In genomic region chr7:131020759-131021219, GRCh38 we compare ENCODE assay signal across 11 cellular contexts.
DNase-seq lines count a peak whose midpoint lies in the region; ATAC-seq and TF ChIP-seq lines count a peak whose summit lies in the region.
"Had no signal": no experiment of that assay in that cellular context is flagged by ENCODE, and none has a peak within 500 bp of the region (broad histone marks: within the 10 kb centered on the region; RNA-seq: fewer than 3 reads in every experiment).

No MANE protein-coding gene starts in this region.

- no TSS peak for BruUV-seq in A673 (replicated peaks; lab: Mats Ljungman, UMichigan)

- H3K27me3 Mint-ChIP-seq in activated CD4-positive, alpha-beta memory T cell treated with anti-CD3 and anti-CD28 coated beads, Interleukin-2, amount 10 ng/mL, durations not matched to agents 7 days and 5 days, result no peaks in the 10 kb centered on the region
- peaks cover 2 to 4% (median 2%) of the 10 kb centered on the region in 3 donors for H3K27me3 Mint-ChIP-seq in immature natural killer cell (ENCODE audit: low read depth in 3 of 3)

- peaks cover 7% of the 10 kb centered on the region for H3K9me3 Mint-ChIP-seq in activated CD4-positive, alpha-beta memory T cell treated with anti-CD3 and anti-CD28 coated beads, Interleukin-2, amount 10 ng/mL, durations not matched to agents 7 days and 5 days
- no peaks in the 10 kb centered on the region for H3K9me3 Mint-ChIP-seq in immature natural killer cell
- H3K9me3 Mint-ChIP-seq: H9 had no signal

- peak overlapping the region; percentile 82 for H3K27ac Mint-ChIP-seq in activated CD4-positive, alpha-beta memory T cell treated with anti-CD3 and anti-CD28 coated beads, Interleukin-2, amount 10 ng/mL, durations not matched to agents 7 days and 5 days
- peak overlapping the region in 3 of 6 donors; percentile 14 to 69 (median 29) for H3K27ac Mint-ChIP-seq in immature natural killer cell
- H3K27ac Mint-ChIP-seq: H9 had no signal

- H3K4me3 ChIP-seq in A673 (ENCODE audit: low read depth, low read length, poor library complexity, severe bottlenecking), result no peak overlapping the region
- H3K4me3 ChIP-seq: esophagus muscularis mucosa had no signal

- peaks cover 42% of the 10 kb centered on the region for H3K4me1 ChIP-seq in A673 (ENCODE audit: insufficient read depth, low read length, poor library complexity, severe bottlenecking)

- peak overlapping the region; percentile 72 for H3K27ac ChIP-seq in A673 (ENCODE audit: low read depth, low read length, poor library complexity, severe bottlenecking)
- H3K27ac ChIP-seq: esophagus muscularis mucosa, neutrophil had no signal

- DNase-seq in A673 (ENCODE audit: low spot score) (no peak), immature natural killer cell (no peak), HEK293T (ENCODE audit: extremely low spot score) (no peak), germinal center (ENCODE audit: low spot score) (no peak), mesenteric fat pad (ENCODE audit: low spot score) (no peak)
- DNase-seq in activated CD4-positive, alpha-beta memory T cell treated with anti-CD3 and anti-CD28 coated beads, Interleukin-2, amount 10 ng/mL, durations not matched to agents 7 days and 5 days, result no peak
- DNase-seq: H9 had no signal

- peaks cover 57% of the 10 kb centered on the region for H3K36me3 Mint-ChIP-seq in activated CD4-positive, alpha-beta memory T cell treated with anti-CD3 and anti-CD28 coated beads, Interleukin-2, amount 10 ng/mL, durations not matched to agents 7 days and 5 days (ENCODE audit: low read depth)
- H3K36me3 Mint-ChIP-seq in immature natural killer cell, result peaks cover 0 to 11% (median 3%) of the 10 kb centered on the region in 3 donors

- H3K27me3 ChIP-seq in A673 (replicated peaks; ENCODE audit: insufficient read depth, low read depth, low read length, poor library complexity), result no peaks in the 10 kb centered on the region
- H3K27me3 ChIP-seq: esophagus muscularis mucosa, neutrophil had no signal

- POLR2A ChIA-PET in A673 (lab: Charles Lee; ENCODE audit: low non-redundant PET) (interaction anchor here (0.6 kb wide), 1 partner anchor 62 kb away, joined by 4 read pairs; no protein-coding TSS in a partner anchor), HEK293T (lab: Yijun Ruan, JAX) (no interaction called here)
- POLR2A ChIA-PET in activated CD4-positive, alpha-beta memory T cell treated with anti-CD3 and anti-CD28 coated beads, Interleukin-2, amount 10 ng/mL, durations not matched to agents 7 days and 5 days (lab: Charles Lee), result interaction anchor here (0.6 to 6.5 kb wide), 7 partner anchors 8 to 67 kb away, joined by 3 to 45 read pairs (median 19); no protein-coding TSS in a partner anchor

- intact Hi-C loops in A673 (cut with micrococcal nuclease; ENCODE audit: unreplicated experiment), result no loop called here

- no peak for TF ChIP-seq CTCF in A673 (conservative IDR thresholded peaks at IDR 0.05; ENCODE audit: low read depth, low read length)

- CTCF ChIA-PET in A673 (lab: Charles Lee), result interaction anchor here (0.5 kb wide), 1 partner anchor 432 kb away, joined by 7 read pairs; no protein-coding TSS in a partner anchor
- CTCF ChIA-PET in activated CD4-positive, alpha-beta memory T cell treated with anti-CD3 and anti-CD28 coated beads, Interleukin-2, amount 10 ng/mL, durations not matched to agents 7 days and 5 days (lab: Charles Lee), result interaction anchor here (0.7 to 2.4 kb wide), 3 partner anchors 14 to 586 kb away, joined by 3 to 7 read pairs (median 4); no protein-coding TSS in a partner anchor
- CTCF ChIA-PET in HEK293T (lab: Yijun Ruan, JAX), result no interaction called here

- H3K4me3 Mint-ChIP-seq in activated CD4-positive, alpha-beta memory T cell treated with anti-CD3 and anti-CD28 coated beads, Interleukin-2, amount 10 ng/mL, durations not matched to agents 7 days and 5 days, result peak overlapping the region; percentile 57
- peak overlapping the region in 1 of 5 donors; percentile 65 for H3K4me3 Mint-ChIP-seq in immature natural killer cell
- H3K4me3 Mint-ChIP-seq: H9 had no signal

- H3K36me3 ChIP-seq in A673 (ENCODE audit: insufficient read depth, low read length, poor library complexity, severe bottlenecking), result no peaks in the 10 kb centered on the region

- peaks cover 73% of the 10 kb centered on the region for H3K4me1 Mint-ChIP-seq in activated CD4-positive, alpha-beta memory T cell treated with anti-CD3 and anti-CD28 coated beads, Interleukin-2, amount 10 ng/mL, durations not matched to agents 7 days and 5 days
- peaks cover 70 to 91% of the 10 kb centered on the region in 2 donors for H3K4me1 Mint-ChIP-seq in immature natural killer cell
- H3K4me1 Mint-ChIP-seq: H9 had no signal

- ATAC-seq in GM18520 (IDR thresholded peaks at IDR 0.05; ENCODE audit: unreplicated experiment) (peak; percentile 31), HG02852 (IDR thresholded peaks at IDR 0.05; ENCODE audit: unreplicated experiment) (peak; percentile 44)

- H3K9me3 ChIP-seq in A673 (ENCODE audit: low read depth, low read length, poor library complexity, severe bottlenecking), result no peaks in the 10 kb centered on the region
- H3K9me3 ChIP-seq: esophagus muscularis mucosa, neutrophil had no signal

TF ChIP-seq in HEK293T, 16 proteins besides CTCF, POLR2A, EP300 and RAD21:
- TF ChIP-seq FOXM1 (IDR thresholded peaks at IDR 0.05; ENCODE audit: borderline replicate concordance), result no peak
- no peak for TF ChIP-seq ZNF384 (IDR thresholded peaks at IDR 0.05)
- no peak for TF ChIP-seq SUZ12 (IDR thresholded peaks at IDR 0.05)
- no peak for TF ChIP-seq ARNT (IDR thresholded peaks at IDR 0.05)
- no peak for TF ChIP-seq SP1 (IDR thresholded peaks at IDR 0.05)
- TF ChIP-seq TARDBP (IDR thresholded peaks at IDR 0.05), result no peak
- no peak for TF ChIP-seq NFRKB (IDR thresholded peaks at IDR 0.05)
- TF ChIP-seq FOXA1 (IDR thresholded peaks at IDR 0.05), result no peak
- TF ChIP-seq HDGF (IDR thresholded peaks at IDR 0.05; ENCODE audit: borderline replicate concordance), result no peak
- TF ChIP-seq LEF1 (IDR thresholded peaks at IDR 0.05; ENCODE audit: borderline replicate concordance), result no peak
- TF ChIP-seq, protein P1, sequence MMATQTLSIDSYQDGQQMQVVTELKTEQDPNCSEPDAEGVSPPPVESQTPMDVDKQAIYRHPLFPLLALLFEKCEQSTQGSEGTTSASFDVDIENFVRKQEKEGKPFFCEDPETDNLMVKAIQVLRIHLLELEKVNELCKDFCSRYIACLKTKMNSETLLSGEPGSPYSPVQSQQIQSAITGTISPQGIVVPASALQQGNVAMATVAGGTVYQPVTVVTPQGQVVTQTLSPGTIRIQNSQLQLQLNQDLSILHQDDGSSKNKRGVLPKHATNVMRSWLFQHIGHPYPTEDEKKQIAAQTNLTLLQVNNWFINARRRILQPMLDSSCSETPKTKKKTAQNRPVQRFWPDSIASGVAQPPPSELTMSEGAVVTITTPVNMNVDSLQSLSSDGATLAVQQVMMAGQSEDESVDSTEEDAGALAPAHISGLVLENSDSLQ (IDR thresholded peaks at IDR 0.05), result no peak
- TF ChIP-seq L3MBTL2 (conservative IDR thresholded peaks at IDR 0.05), result no peak
